ENCODE assay signal across 1 cellular context in genomic region chr1:114720492-114720891, GRCh38.
TF ChIP-seq lines count a peak whose summit lies in the region.

No MANE protein-coding gene starts in this region.

TF ChIP-seq in liver, 16 proteins besides CTCF, POLR2A, EP300 and RAD21:
- TF ChIP-seq JUND (IDR thresholded peaks at IDR 0.05) = peak; percentile 47 to 62
- TF ChIP-seq MAX (IDR thresholded peaks at IDR 0.05) = peak; percentile 77
- TF ChIP-seq HNF4A (conservative IDR thresholded peaks at IDR 0.05) = peak; percentile 98 to 99
- peak; percentile 60 for TF ChIP-seq FOXA2 (IDR thresholded peaks at IDR 0.05)
- no peak for TF ChIP-seq TAF1 (conservative IDR thresholded peaks at IDR 0.05)
- TF ChIP-seq FOXA1 (IDR thresholded peaks at IDR 0.05) = peak; percentile 54
- TF ChIP-seq HNF4G (IDR thresholded peaks at IDR 0.05) = peak; percentile 92
- TF ChIP-seq NR2F2 (IDR thresholded peaks at IDR 0.05) = no peak
- TF ChIP-seq REST (IDR thresholded peaks at IDR 0.05) = peak; percentile 73
- peak in 1 of 2 donors; percentile 45 for TF ChIP-seq EGR1 (IDR thresholded peaks at IDR 0.05; ENCODE audit: low read depth in 2 of 2)
- peak; percentile 71 for TF ChIP-seq YY1 (IDR thresholded peaks at IDR 0.05)
- peak; percentile 79 to 90 for TF ChIP-seq RXRA (IDR thresholded peaks at IDR 0.05)
- TF ChIP-seq SP1 (IDR thresholded peaks at IDR 0.05) = peak; percentile 89
- TF ChIP-seq, protein P1, sequence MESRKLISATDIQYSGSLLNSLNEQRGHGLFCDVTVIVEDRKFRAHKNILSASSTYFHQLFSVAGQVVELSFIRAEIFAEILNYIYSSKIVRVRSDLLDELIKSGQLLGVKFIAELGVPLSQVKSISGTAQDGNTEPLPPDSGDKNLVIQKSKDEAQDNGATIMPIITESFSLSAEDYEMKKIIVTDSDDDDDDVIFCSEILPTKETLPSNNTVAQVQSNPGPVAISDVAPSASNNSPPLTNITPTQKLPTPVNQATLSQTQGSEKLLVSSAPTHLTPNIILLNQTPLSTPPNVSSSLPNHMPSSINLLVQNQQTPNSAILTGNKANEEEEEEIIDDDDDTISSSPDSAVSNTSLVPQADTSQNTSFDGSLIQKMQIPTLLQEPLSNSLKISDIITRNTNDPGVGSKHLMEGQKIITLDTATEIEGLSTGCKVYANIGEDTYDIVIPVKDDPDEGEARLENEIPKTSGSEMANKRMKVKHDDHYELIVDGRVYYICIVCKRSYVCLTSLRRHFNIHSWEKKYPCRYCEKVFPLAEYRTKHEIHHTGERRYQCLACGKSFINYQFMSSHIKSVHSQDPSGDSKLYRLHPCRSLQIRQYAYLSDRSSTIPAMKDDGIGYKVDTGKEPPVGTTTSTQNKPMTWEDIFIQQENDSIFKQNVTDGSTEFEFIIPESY (IDR thresholded peaks at IDR 0.05) = peak; percentile 85
- TF ChIP-seq ATF3 (IDR thresholded peaks at IDR 0.05) = peak; percentile 49
- TF ChIP-seq GABPA (IDR thresholded peaks at IDR 0.05 in 1 of 2, conservative IDR thresholded peaks at IDR 0.05 in 1 of 2) = peak in 1 of 2 donors; percentile 63
TF ChIP-seq in liver: peak in this region for 14.
